18 cellular contexts compared by ENCODE assay signal in the genomic region with DNA sequence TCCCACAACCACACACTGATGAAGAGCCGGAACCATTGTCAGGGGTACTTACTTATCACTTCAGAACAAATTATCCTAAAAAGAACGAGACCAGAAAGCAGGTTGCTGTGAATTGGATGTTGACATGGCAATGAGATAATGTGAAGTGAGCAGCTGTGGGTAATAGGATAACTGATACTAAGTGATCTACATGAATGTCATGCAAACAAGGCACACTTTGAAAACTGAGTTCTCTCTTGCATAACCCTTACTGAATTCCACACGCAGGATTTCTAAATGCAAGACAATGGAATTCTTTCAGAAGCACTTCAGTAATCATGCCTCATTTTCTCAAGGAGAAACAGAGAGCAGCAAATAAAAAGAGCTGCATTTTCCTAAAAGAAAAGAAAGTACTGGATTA.
DNase-seq lines count a peak whose midpoint lies in the region; ATAC-seq, FAIRE-seq and TF ChIP-seq lines count a peak whose summit lies in the region.
"Had no signal": no experiment of that assay in that cellular context is flagged by ENCODE, and none has a peak within 500 bp of the region (broad histone marks: within the 10 kb centered on the region; RNA-seq: fewer than 3 reads in every experiment).

No MANE protein-coding gene starts in this region.

- H3K79me2 ChIP-seq in SU-DHL-6 (ENCODE audit: insufficient read depth, low read length), result no peaks in the 10 kb centered on the region

- H3K27me3 ChIP-seq in SU-DHL-6 (ENCODE audit: low read length), result no peaks in the 10 kb centered on the region
- H3K27me3 ChIP-seq: brain microvascular endothelial cell, upper lobe of right lung had no signal

- no peaks in the 10 kb centered on the region for H3K9me2 ChIP-seq in SU-DHL-6 (replicated peaks; ENCODE audit: insufficient read depth, low read length)

- H3K36me3 ChIP-seq in SU-DHL-6 (ENCODE audit: low read length) (no peaks in the 10 kb centered on the region), kidney (ENCODE audit: control insufficient read depth in 1 of 2, insufficient read depth in 2 of 2, low read length in 2 of 2) (no peaks in the 10 kb centered on the region)
- H3K36me3 ChIP-seq: brain microvascular endothelial cell, upper lobe of right lung had no signal

- no peak for FAIRE-seq in kidney (lab: Jason Lieb, UNC)
- FAIRE-seq: HTR-8/SVneo had no signal

- no peaks in the 10 kb centered on the region for H4K20me1 ChIP-seq in SU-DHL-6 (ENCODE audit: low read depth, low read length)

- TF ChIP-seq CTCF in SU-DHL-6 (IDR thresholded peaks at IDR 0.05; ENCODE audit: insufficient read depth, low read length, poor library complexity, severe bottlenecking) (no peak), kidney (IDR thresholded peaks at IDR 0.05; ENCODE audit: borderline replicate concordance, extremely low read depth, insufficient read depth) (no peak)

- intact Hi-C loops in kidney (cut with DNase I), result no loop called here

- peak; percentile 4 for DNase-seq in NCI-H1105 (lab: John Stamatoyannopoulos, UW)
- DNase-seq in NCI-H345 treated with DMSO at 0.1 percent for 48 hours (lab: John Stamatoyannopoulos, UW; ENCODE audit: unreplicated experiment), result peak; percentile 45
- DNase-seq in kidney, result no peak
- DNase-seq: activated CD4-positive, alpha-beta memory T cell treated with anti-CD3 and anti-CD28 coated beads for 36 hours; activated CD8-positive, alpha-beta memory T cell treated with anti-CD3 and anti-CD28 coated beads, Interleukin-2, amount 50 U/mL, for 4 hours; amniotic stem cell; hypothalamus; NCI-H446 treated with DMSO at 0.1 percent for 48 hours; stimulated activated naive B cell treated with anti-CD40 and anti-IgM and Interleukin-4, amounts not matched to agents 10 μg/mL and 1 μg/mL and 100 μg/mL, for 72 hours; T-helper 1 cell; upper lobe of right lung had no signal

- no peak overlapping the region for H3K4me2 ChIP-seq in SU-DHL-6 (ENCODE audit: low read depth, low read length, poor library complexity, severe bottlenecking)
- H3K4me2 ChIP-seq: KMS-11 had no signal

- no peaks in the 10 kb centered on the region for H3K9me3 ChIP-seq in SU-DHL-6 (ENCODE audit: insufficient read depth, low read length)
- H3K9me3 ChIP-seq in kidney (ENCODE audit: control insufficient read depth in 1 of 2, low read length in 2 of 2), result no peaks in the 10 kb centered on the region
- H3K9me3 ChIP-seq: upper lobe of right lung had no signal

- H3K4me3 ChIP-seq in SU-DHL-6 (ENCODE audit: insufficient read depth, low read length, poor library complexity, severe bottlenecking), result no peak overlapping the region
- H3K4me3 ChIP-seq in kidney (ENCODE audit: low read length in 2 of 2), result no peak overlapping the region
- H3K4me3 ChIP-seq: upper lobe of right lung had no signal

- H2AFZ ChIP-seq in SU-DHL-6 (ENCODE audit: low read depth, low read length, severe bottlenecking), result peak overlapping the region; percentile 34

- H3F3A ChIP-seq in SU-DHL-6 (ENCODE audit: insufficient read depth), result no peaks in the 10 kb centered on the region

- H3K27ac ChIP-seq in SU-DHL-6 (ENCODE audit: low read depth, low read length) (no peak overlapping the region), kidney (ENCODE audit: low read depth in 2 of 2, low read length in 2 of 2) (no peak overlapping the region)
- H3K27ac ChIP-seq: brain microvascular endothelial cell, KMS-11, upper lobe of right lung had no signal

- no peak overlapping the region for H3K9ac ChIP-seq in SU-DHL-6 (ENCODE audit: low read length)
- no peak overlapping the region for H3K9ac ChIP-seq in kidney (ENCODE audit: low read length in 2 of 2)
- H3K9ac ChIP-seq: KMS-11 had no signal

- no peaks in the 10 kb centered on the region for H3K4me1 ChIP-seq in kidney (ENCODE audit: control insufficient read depth in 1 of 2, insufficient read depth in 1 of 2, low read depth in 1 of 2, low read length in 2 of 2)
- H3K4me1 ChIP-seq: upper lobe of right lung had no signal

- ATAC-seq in HG03460 (IDR thresholded peaks at IDR 0.05; ENCODE audit: unreplicated experiment), result no peak
- no peak for ATAC-seq in HG03520 (IDR thresholded peaks at IDR 0.05; ENCODE audit: unreplicated experiment)
- no peak for ATAC-seq in HG02840 (IDR thresholded peaks at IDR 0.05; ENCODE audit: low FRiP score, unreplicated experiment)
